9 cellular contexts compared by ENCODE assay signal in the genomic region with DNA sequence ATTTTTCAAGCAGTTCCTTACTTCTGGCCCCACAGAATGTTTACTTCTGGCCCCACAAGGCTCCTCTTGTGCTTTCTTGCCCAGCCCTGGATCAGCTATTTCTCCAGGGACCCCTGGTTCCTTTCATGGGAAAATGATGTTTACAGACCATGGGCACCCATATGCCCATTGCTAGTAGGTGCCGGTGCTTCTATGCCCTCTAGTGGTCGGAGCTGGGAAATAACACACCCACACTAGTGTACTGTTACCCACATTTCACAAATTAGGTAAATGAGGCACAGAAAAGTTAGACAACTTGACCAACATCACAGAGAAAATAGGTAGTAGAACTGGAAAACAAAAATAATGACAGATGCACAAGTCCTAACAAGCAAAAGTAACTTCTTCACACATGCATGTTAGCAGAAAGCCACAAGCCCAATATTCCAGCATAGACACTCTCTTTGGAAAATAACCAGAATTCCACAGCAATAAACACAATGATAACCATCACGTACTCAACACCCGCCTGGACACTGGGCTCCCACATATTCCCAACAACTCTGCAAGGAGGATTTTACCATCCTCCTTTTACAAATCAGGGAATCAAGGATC. TPM values are rescaled to one million over a fixed set of nuclear protein-coding genes. Genes with fewer than 3 reads are reported as not detected.
DNase-seq lines count a peak whose midpoint lies in the region; FAIRE-seq and TF ChIP-seq lines count a peak whose summit lies in the region.
"Had no signal": no experiment of that assay in that cellular context is flagged by ENCODE, and none has a peak within 500 bp of the region (broad histone marks: within the 10 kb centered on the region; RNA-seq: fewer than 3 reads in every experiment).

No MANE protein-coding gene starts in this region.

- no peak overlapping the region for H2AFZ ChIP-seq in endothelial cell of umbilical vein (ENCODE audit: low read depth, low read length)

- H3K4me1 ChIP-seq in cardiac muscle cell (ENCODE audit: low read depth), result no peaks in the 10 kb centered on the region
- no peaks in the 10 kb centered on the region for H3K4me1 ChIP-seq in endothelial cell of umbilical vein (ENCODE audit: control insufficient read depth, extremely low read depth, insufficient read depth, low read length)
- H3K4me1 ChIP-seq in tibial artery, result no peaks in the 10 kb centered on the region

- peak in 1 of 2 donors; percentile 36 for DNase-seq in cardiac muscle cell (ENCODE audit: low read depth in 1 of 2, low spot score in 1 of 2)
- no peak for DNase-seq in cardiac septum (ENCODE audit: low spot score)
- DNase-seq in NCI-H2227 (lab: John Stamatoyannopoulos, UW; ENCODE audit: unreplicated experiment), result peak; percentile 79
- peak; percentile 71 for DNase-seq in activated CD4-positive, alpha-beta memory T cell treated with anti-CD3 and anti-CD28 coated beads, Interleukin-2, amount 10 ng/mL, durations not matched to agents 7 days and 5 days
- peak; percentile 30 for DNase-seq in endothelial cell of umbilical vein (ENCODE audit: low read depth, low spot score)
- peak; percentile 47 for DNase-seq in nephron progenitor cell
- DNase-seq in tibial artery, result peak in 1 of 2 donors; percentile 48
- DNase-seq in frontal cortex (ENCODE audit: low spot score in 2 of 2), result no peak

- H3K36me3 Mint-ChIP-seq in activated CD4-positive, alpha-beta memory T cell treated with anti-CD3 and anti-CD28 coated beads, Interleukin-2, amount 10 ng/mL, durations not matched to agents 7 days and 5 days (ENCODE audit: low read depth), result no peaks in the 10 kb centered on the region
- H3K36me3 Mint-ChIP-seq in nephron progenitor cell (ENCODE audit: low read depth), result no peaks in the 10 kb centered on the region

- intact Hi-C loops in cardiac septum (cut with DNase I), result no loop called here
- intact Hi-C loops in endothelial cell of umbilical vein (cut with micrococcal nuclease), result loop anchor here (1.0 kb wide), 1 partner anchor 31 kb away; no protein-coding TSS in a partner anchor
- intact Hi-C loops in tibial artery (cut with DNase I; ENCODE audit: low total_unique reads), result no loop called here

- H3K27ac ChIP-seq in cardiac muscle cell (no peak overlapping the region), endothelial cell of umbilical vein (ENCODE audit: insufficient read depth, low read depth, low read length) (no peak overlapping the region), tibial artery (no peak overlapping the region)

- H3K27ac Mint-ChIP-seq in activated CD4-positive, alpha-beta memory T cell treated with anti-CD3 and anti-CD28 coated beads, Interleukin-2, amount 10 ng/mL, durations not matched to agents 7 days and 5 days, result no peak overlapping the region
- no peak overlapping the region for H3K27ac Mint-ChIP-seq in nephron progenitor cell

- no peak overlapping the region for H3K4me3 Mint-ChIP-seq in activated CD4-positive, alpha-beta memory T cell treated with anti-CD3 and anti-CD28 coated beads, Interleukin-2, amount 10 ng/mL, durations not matched to agents 7 days and 5 days
- no peak overlapping the region for H3K4me3 Mint-ChIP-seq in nephron progenitor cell

- no peak overlapping the region for H3K4me2 ChIP-seq in endothelial cell of umbilical vein (ENCODE audit: insufficient read depth, low read length)

- no peaks in the 10 kb centered on the region for H3K36me3 ChIP-seq in cardiac muscle cell
- H3K36me3 ChIP-seq in endothelial cell of umbilical vein (ENCODE audit: control insufficient read depth in 2 of 2, extremely low read depth in 1 of 2, insufficient read depth in 2 of 2, low read length in 2 of 2), result no peaks in the 10 kb centered on the region
- H3K36me3 ChIP-seq in tibial artery, result no peaks in the 10 kb centered on the region

- FAIRE-seq in endothelial cell of umbilical vein (lab: Jason Lieb, UNC), result peak; percentile 93
- FAIRE-seq in frontal cortex (lab: Jason Lieb, UNC), result no peak
- FAIRE-seq: islet of Langerhans had no signal

- H3K79me2 ChIP-seq in endothelial cell of umbilical vein (ENCODE audit: control insufficient read depth, insufficient read depth, low read length), result no peaks in the 10 kb centered on the region

- H3K4me1 Mint-ChIP-seq in activated CD4-positive, alpha-beta memory T cell treated with anti-CD3 and anti-CD28 coated beads, Interleukin-2, amount 10 ng/mL, durations not matched to agents 7 days and 5 days, result peaks cover 3% of the 10 kb centered on the region
- H3K4me1 Mint-ChIP-seq in nephron progenitor cell, result no peaks in the 10 kb centered on the region

- no TSS peak for BruUV-seq in endothelial cell of umbilical vein (replicated peaks; lab: Mats Ljungman, UMichigan)

- H3K27me3 Mint-ChIP-seq in activated CD4-positive, alpha-beta memory T cell treated with anti-CD3 and anti-CD28 coated beads, Interleukin-2, amount 10 ng/mL, durations not matched to agents 7 days and 5 days, result peaks cover 35% of the 10 kb centered on the region
- H3K27me3 Mint-ChIP-seq in nephron progenitor cell (ENCODE audit: low read depth, poor library complexity), result peaks cover 16% of the 10 kb centered on the region

- H3K27me3 ChIP-seq in cardiac muscle cell (no peaks in the 10 kb centered on the region), endothelial cell of umbilical vein (ENCODE audit: control insufficient read depth in 2 of 2, insufficient read depth in 2 of 2, low read length in 2 of 2) (peaks cover 0 to 3% of the 10 kb centered on the region in 2 experiments), tibial artery (peaks cover 0 to 17% of the 10 kb centered on the region in 2 donors)

- H3K9me3 ChIP-seq in cardiac muscle cell (ENCODE audit: low read depth) (no peaks in the 10 kb centered on the region), endothelial cell of umbilical vein (replicated peaks; ENCODE audit: control insufficient read depth, insufficient read depth, low read length) (no peaks in the 10 kb centered on the region), tibial artery (no peaks in the 10 kb centered on the region)

- no peak for TF ChIP-seq POLR2A in endothelial cell of umbilical vein (IDR thresholded peaks at IDR 0.05; ENCODE audit: low read depth, low read length)

- H3K9me3 Mint-ChIP-seq in activated CD4-positive, alpha-beta memory T cell treated with anti-CD3 and anti-CD28 coated beads, Interleukin-2, amount 10 ng/mL, durations not matched to agents 7 days and 5 days, result no peaks in the 10 kb centered on the region
- H3K9me3 Mint-ChIP-seq in nephron progenitor cell, result peaks cover 54% of the 10 kb centered on the region

- no peaks in the 10 kb centered on the region for H4K20me1 ChIP-seq in endothelial cell of umbilical vein (replicated peaks; ENCODE audit: control insufficient read depth, extremely low read depth, insufficient read depth, low read length)

- no peak overlapping the region for H3K9ac ChIP-seq in endothelial cell of umbilical vein (replicated peaks; ENCODE audit: extremely low read depth, insufficient read depth, low read length)

- no peak overlapping the region for H3K4me3 ChIP-seq in cardiac muscle cell
- H3K4me3 ChIP-seq in endothelial cell of umbilical vein (replicated peaks in 1 of 3; ENCODE audit: insufficient read depth in 1 of 3, low read depth in 1 of 3, low read length in 3 of 3), result no peak overlapping the region
- no peak overlapping the region for H3K4me3 ChIP-seq in tibial artery

- dilution Hi-C loops in endothelial cell of umbilical vein (cut with MboI; ENCODE audit: extremely low pct_ligation_motif_present, low sequenced_read_pairs), result no loop called here

- no peaks in the 10 kb centered on the region for H3K9me1 ChIP-seq in endothelial cell of umbilical vein (replicated peaks; ENCODE audit: control insufficient read depth, extremely low read depth, insufficient read depth, low read length)

- POLR2A ChIA-PET in activated CD4-positive, alpha-beta memory T cell treated with anti-CD3 and anti-CD28 coated beads, Interleukin-2, amount 10 ng/mL, durations not matched to agents 7 days and 5 days (lab: Charles Lee), result no interaction called here
- POLR2A ChIA-PET in endothelial cell of umbilical vein (lab: Charles Lee), result no interaction called here

- TF ChIP-seq CTCF in cardiac muscle cell (IDR thresholded peaks at IDR 0.05; ENCODE audit: low read depth, low read length), result peak; percentile 83
- TF ChIP-seq CTCF in endothelial cell of umbilical vein (IDR thresholded peaks at IDR 0.05; ENCODE audit: extremely low read depth in 1 of 2, insufficient read depth in 1 of 2, low read depth in 1 of 2, low read length in 2 of 2), result peak; percentile 62 to 73
- TF ChIP-seq CTCF in nephron progenitor cell (IDR thresholded peaks at IDR 0.05), result peak; percentile 45
- TF ChIP-seq CTCF in tibial artery (IDR thresholded peaks at IDR 0.05), result peak; percentile 33 to 42

- CTCF ChIA-PET in activated CD4-positive, alpha-beta memory T cell treated with anti-CD3 and anti-CD28 coated beads, Interleukin-2, amount 10 ng/mL, durations not matched to agents 7 days and 5 days (lab: Charles Lee), result interaction anchor here (0.8 to 5.7 kb wide), 32 partner anchors 9 to 935 kb away, joined by 3 to 139 read pairs (median 5); a partner anchor contains a TSS
- CTCF ChIA-PET in endothelial cell of umbilical vein (lab: Charles Lee), result interaction anchor here (1.0 to 3.3 kb wide), 23 partner anchors 9 to 718 kb away, joined by 3 to 43 read pairs (median 7); a partner anchor contains a TSS

RNA-seq across cellular contexts. Expression of a gene that starts 1.3 kb away (rescaled TPM):
- total RNA-seq in cardiac muscle cell (not detected in 2 replicates), cardiac septum (0.16 TPM), endothelial cell of umbilical vein (not detected in 2 replicates), frontal cortex (not detected)
- polyA plus RNA-seq in cardiac muscle cell (not detected in 2 replicates), endothelial cell of umbilical vein (not detected in 2 replicates)
- not detected for total RNA-seq in activated CD4-positive, alpha-beta memory T cell treated with anti-CD3 and anti-CD28 coated beads, Interleukin-2, amount 10 ng/mL, durations not matched to agents 7 days and 5 days
- polyA plus RNA-seq in endothelial cell of umbilical vein (2011; cell fraction: cytosol; rRNA removed), result not detected in 2 replicates
- polyA plus RNA-seq in endothelial cell of umbilical vein (2011; cell fraction: nucleus; rRNA removed), result not detected in 2 replicates
- not detected in 2 replicates for polyA plus RNA-seq in endothelial cell of umbilical vein (2012)
- polyA minus RNA-seq in endothelial cell of umbilical vein, result not detected in 2 replicates
- not detected for polyA minus RNA-seq in endothelial cell of umbilical vein (2011; cell fraction: cytosol; rRNA and poly(A)+ RNA removed)
- not detected in 2 replicates for polyA minus RNA-seq in endothelial cell of umbilical vein (2011; cell fraction: nucleus; rRNA and poly(A)+ RNA removed)

RNA-seq across cellular contexts. Expression of a gene that starts 42.4 kb away (rescaled TPM):
- total RNA-seq in cardiac muscle cell, result not detected in 2 replicates
- not detected in 2 replicates for polyA plus RNA-seq in cardiac muscle cell
- 0.97 TPM for total RNA-seq in cardiac septum
- not detected for total RNA-seq in activated CD4-positive, alpha-beta memory T cell treated with anti-CD3 and anti-CD28 coated beads, Interleukin-2, amount 10 ng/mL, durations not matched to agents 7 days and 5 days
- not detected in 2 replicates for total RNA-seq in endothelial cell of umbilical vein
- polyA plus RNA-seq in endothelial cell of umbilical vein, result not detected in 2 replicates
- not detected in 2 replicates for polyA plus RNA-seq in endothelial cell of umbilical vein (2011; cell fraction: cytosol; rRNA removed)
- polyA plus RNA-seq in endothelial cell of umbilical vein (2011; cell fraction: nucleus; rRNA removed), result not detected in 2 replicates
- not detected in 2 replicates for polyA plus RNA-seq in endothelial cell of umbilical vein (2012)
- not detected in 2 replicates for polyA minus RNA-seq in endothelial cell of umbilical vein
- not detected for polyA minus RNA-seq in endothelial cell of umbilical vein (2011; cell fraction: cytosol; rRNA and poly(A)+ RNA removed)
- not detected in 2 replicates for polyA minus RNA-seq in endothelial cell of umbilical vein (2011; cell fraction: nucleus; rRNA and poly(A)+ RNA removed)
- not detected for total RNA-seq in frontal cortex

RNA-seq across cellular contexts. Expression of a gene that starts 45.6 kb away (rescaled TPM):
- total RNA-seq in cardiac muscle cell (not detected in 2 replicates), cardiac septum (0.19 TPM), endothelial cell of umbilical vein (not detected in 2 replicates), frontal cortex (not detected)
- polyA plus RNA-seq in cardiac muscle cell (not detected in 2 replicates), endothelial cell of umbilical vein (not detected in 2 replicates)
- total RNA-seq in activated CD4-positive, alpha-beta memory T cell treated with anti-CD3 and anti-CD28 coated beads, Interleukin-2, amount 10 ng/mL, durations not matched to agents 7 days and 5 days, result not detected
- not detected in 2 replicates for polyA plus RNA-seq in endothelial cell of umbilical vein (2011; cell fraction: cytosol; rRNA removed)
- polyA plus RNA-seq in endothelial cell of umbilical vein (2011; cell fraction: nucleus; rRNA removed), result not detected in 2 replicates
- polyA plus RNA-seq in endothelial cell of umbilical vein (2012), result not detected in 2 replicates
- not detected in 2 replicates for polyA minus RNA-seq in endothelial cell of umbilical vein
- not detected for polyA minus RNA-seq in endothelial cell of umbilical vein (2011; cell fraction: cytosol; rRNA and poly(A)+ RNA removed)
- not detected in 2 replicates for polyA minus RNA-seq in endothelial cell of umbilical vein (2011; cell fraction: nucleus; rRNA and poly(A)+ RNA removed)

Comparison
In these comparisons a context has a peak if more than half of its experiments do, and no peak if none do; other contexts are left out.
1. DNase-seq: peak in NCI-H2227 (single experiment), activated CD4-positive, alpha-beta memory T cell treated with anti-CD3 and anti-CD28 coated beads, Interleukin-2, amount 10 ng/mL, durations not matched to agents 7 days and 5 days (single experiment), endothelial cell of umbilical vein (single experiment) and nephron progenitor cell (single experiment); none in cardiac septum (single experiment) and frontal cortex (0 of 2).
2. Peak in every context shown above with its lines, with median percentiles within 50 percentile points of each other: CTCF ChIP-seq.